In the genomic region with DNA sequence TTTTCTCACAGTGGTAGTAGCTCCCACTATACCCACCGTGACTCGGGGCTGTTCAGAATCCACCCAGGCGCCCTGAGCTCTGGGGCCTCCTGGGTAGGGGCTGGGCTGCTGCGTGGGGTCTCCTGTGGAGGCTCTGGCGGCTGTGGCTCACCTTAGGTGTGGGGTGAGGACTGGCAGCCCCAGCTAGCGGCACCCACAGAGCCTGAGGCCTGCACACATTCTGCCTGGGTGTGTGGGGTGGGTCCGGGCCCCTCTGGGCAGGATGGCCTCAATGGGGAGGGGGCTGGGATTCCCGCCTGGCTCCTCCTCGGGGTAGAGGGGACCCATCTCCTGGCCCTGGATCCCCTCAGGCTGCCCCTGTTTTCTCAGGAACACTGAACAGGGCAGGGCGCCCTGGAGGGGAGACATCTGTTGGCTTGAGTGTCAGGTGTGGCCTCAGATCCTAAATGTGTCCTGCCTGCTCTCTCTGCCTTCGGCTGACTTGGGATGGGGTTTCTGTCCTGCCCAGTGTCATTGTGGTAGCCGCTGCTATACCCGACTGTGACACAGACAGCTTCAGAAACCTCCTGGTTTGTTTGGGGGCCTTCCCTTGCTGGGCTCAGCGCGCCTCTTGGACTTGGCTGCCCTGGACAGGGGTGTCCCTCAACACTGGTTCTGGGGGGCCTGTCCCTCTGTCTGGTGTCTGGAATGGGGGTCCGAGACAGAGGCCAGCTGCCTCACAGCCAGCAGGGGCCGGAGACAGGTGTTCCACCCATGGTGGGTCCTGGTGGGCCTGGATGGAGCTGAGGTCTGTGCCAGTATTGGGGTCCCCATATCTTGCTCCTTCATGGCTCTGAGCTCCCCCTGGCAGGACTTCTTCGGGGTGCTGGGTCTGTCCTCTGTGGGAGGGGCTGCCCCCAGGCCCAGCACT, we compare ENCODE assay signal across 14 cellular contexts.
DNase-seq lines count a peak whose midpoint lies in the region; ATAC-seq, FAIRE-seq and TF ChIP-seq lines count a peak whose summit lies in the region.
"Had no signal": no experiment of that assay in that cellular context is flagged by ENCODE, and none has a peak within 500 bp of the region (broad histone marks: within the 10 kb centered on the region; RNA-seq: fewer than 3 reads in every experiment).

No MANE protein-coding gene starts in this region.

- peaks cover 5% of the 10 kb centered on the region for H3K4me1 Mint-ChIP-seq in CD8-positive, alpha-beta T cell (ENCODE audit: low read depth)

- DNase-seq in CD8-positive, alpha-beta T cell: peak in 4 of 7 experiments; percentile 5 to 48 (median 10)
- DNase-seq in GM13976 (ENCODE audit: low spot score): peak; percentile 0
- peak; percentile 74 for DNase-seq in cardiac septum (ENCODE audit: low spot score)
- peak; percentile 76 for DNase-seq in posterior vena cava (ENCODE audit: low spot score)
- DNase-seq in GM12891 (ENCODE audit: insufficient read length, low spot score): no peak
- DNase-seq in T1000 (lab: John Stamatoyannopoulos, UW): no peak
- DNase-seq in kidney tubule cell (ENCODE audit: low spot score): no peak
- DNase-seq: DMS53, NCI-H1105, NCI-H446 had no signal

- H3K4me1 ChIP-seq in CD8-positive, alpha-beta T cell (ENCODE audit: insufficient read depth, low read length): peaks cover 5% of the 10 kb centered on the region
- H3K4me1 ChIP-seq: BLaER1, HAP-1 had no signal

- CTCF ChIA-PET in CD8-positive, alpha-beta T cell (lab: Charles Lee): no interaction called here

- H3K4me3 ChIP-seq in CD8-positive, alpha-beta T cell (ENCODE audit: low read depth, low read length): no peak overlapping the region
- H3K4me3 ChIP-seq: BLaER1, HAP-1, SK-N-MC had no signal

- no peaks in the 10 kb centered on the region for H3K36me3 ChIP-seq in CD8-positive, alpha-beta T cell (ENCODE audit: insufficient read depth, low read length)
- H3K36me3 ChIP-seq: BLaER1, HAP-1, neutrophil had no signal

- in situ Hi-C loops in GM13976 (cut with MboI; ENCODE audit: low sequenced_read_pairs, unreplicated experiment): no loop called here

- H3K27ac Mint-ChIP-seq in CD8-positive, alpha-beta T cell: no peak overlapping the region

- H3K27me3 Mint-ChIP-seq in CD8-positive, alpha-beta T cell (ENCODE audit: low read depth): peaks cover 2% of the 10 kb centered on the region

- FAIRE-seq in GM12891 (lab: Jason Lieb, UNC): no peak

- no peaks in the 10 kb centered on the region for H3K9me3 ChIP-seq in CD8-positive, alpha-beta T cell (ENCODE audit: low read length)
- H3K9me3 ChIP-seq: BLaER1, HAP-1, neutrophil had no signal

- TF ChIP-seq CTCF in CD8-positive, alpha-beta T cell (IDR thresholded peaks at IDR 0.05): no peak
- TF ChIP-seq CTCF in GM13976 (IDR thresholded peaks at IDR 0.05; ENCODE audit: borderline replicate concordance, control extremely low read depth, extremely low read depth, insufficient read depth, missing control alignments): no peak

- no peak overlapping the region for H3K27ac ChIP-seq in CD8-positive, alpha-beta T cell (ENCODE audit: low read depth, low read length)
- H3K27ac ChIP-seq: BLaER1, neutrophil, SK-N-MC had no signal

- POLR2A ChIA-PET in CD8-positive, alpha-beta T cell (lab: Charles Lee): no interaction called here

- no peak for TF ChIP-seq POLR2A in GM12891 (IDR thresholded peaks at IDR 0.05; ENCODE audit: low read depth, low read length)

- H3K9me3 Mint-ChIP-seq in CD8-positive, alpha-beta T cell: no peaks in the 10 kb centered on the region

- no peak for ATAC-seq in CD8-positive, alpha-beta T cell

- no peaks in the 10 kb centered on the region for H3K36me3 Mint-ChIP-seq in CD8-positive, alpha-beta T cell

- intact Hi-C loops in CD8-positive, alpha-beta T cell (cut with DNase I, micrococcal nuclease): no loop called here
- intact Hi-C loops in cardiac septum (cut with DNase I): no loop called here
- intact Hi-C loops in posterior vena cava (cut with DNase I): no loop called here

- no peak overlapping the region for H3K4me3 Mint-ChIP-seq in CD8-positive, alpha-beta T cell

- H3K27me3 ChIP-seq in CD8-positive, alpha-beta T cell (ENCODE audit: insufficient read depth, low read length): no peaks in the 10 kb centered on the region
- H3K27me3 ChIP-seq: BLaER1 had no signal

TF ChIP-seq in GM12891, 5 proteins besides CTCF, POLR2A, EP300 and RAD21:
- no peak for TF ChIP-seq TAF1 (IDR thresholded peaks at IDR 0.05; ENCODE audit: low read depth, low read length)
- no peak for TF ChIP-seq PAX5 (IDR thresholded peaks at IDR 0.05; ENCODE audit: insufficient read depth, low read length, severe bottlenecking)
- no peak for TF ChIP-seq POLR2AphosphoS5 (IDR thresholded peaks at IDR 0.05; ENCODE audit: low read depth, low read length)
- TF ChIP-seq POU2F2 (IDR thresholded peaks at IDR 0.05; ENCODE audit: low read depth, low read length): no peak
- TF ChIP-seq SPI1 (IDR thresholded peaks at IDR 0.05; ENCODE audit: low read depth, low read length): no peak

Comparison
In these comparisons a context has a peak if more than half of its experiments do, and no peak if none do; other contexts are left out.
1. DNase-seq: peak in CD8-positive, alpha-beta T cell (4 of 7), GM13976 (single experiment), cardiac septum (single experiment) and posterior vena cava (single experiment); none in GM12891 (single experiment), T1000 (single experiment) and kidney tubule cell (single experiment).